20 cellular contexts compared by ENCODE assay signal in genomic region chr1:229388876-229389580, GRCh38. TPM values are rescaled to one million over a fixed set of nuclear protein-coding genes. Genes with fewer than 3 reads are reported as not detected.
A peak's percentile ranks its signal among the peaks of the same experiment; 100 is the strongest.
DNase-seq lines count a peak whose midpoint lies in the region; ATAC-seq and TF ChIP-seq lines count a peak whose summit lies in the region.
"Had no signal": no experiment of that assay in that cellular context is flagged by ENCODE, and none has a peak within 500 bp of the region (broad histone marks: within the 10 kb centered on the region; RNA-seq: fewer than 3 reads in every experiment).

No MANE protein-coding gene starts in this region.

- no peak overlapping the region for H3K23ac ChIP-seq in neuronal stem cell (ENCODE audit: low read depth, low read length, poor library complexity)

- H3K4me2 ChIP-seq in neuronal stem cell (ENCODE audit: insufficient read depth, low read length, poor library complexity, severe bottlenecking), result no peak overlapping the region
- H3K4me2 ChIP-seq in GM23338, result no peak overlapping the region

- no peaks in the 10 kb centered on the region for H4K20me1 ChIP-seq in GM23338 (replicated peaks; ENCODE audit: insufficient read depth)

- H3K4me1 Mint-ChIP-seq in activated T-helper 1 cell treated with anti-CD3 and anti-CD28 coated beads, Interleukin-12 subunit alpha, Interleukin-12 subunit beta, Interleukin-2, Interleukin-4 antibody, amounts not matched to agents 30 ng/mL and 10 ng/mL and 1 ng/mL, durations not matched to agents 14 hours and 24 hours and 36 hours (ENCODE audit: low read depth), result no peaks in the 10 kb centered on the region
- H3K4me1 Mint-ChIP-seq in GM23338, result no peaks in the 10 kb centered on the region
- H3K4me1 Mint-ChIP-seq: CD14-positive monocyte, endodermal cell had no signal

- no peaks in the 10 kb centered on the region for H3K9me2 ChIP-seq in GM23338 (ENCODE audit: insufficient read depth)

- no peak overlapping the region for H2BK120ac ChIP-seq in neuronal stem cell (ENCODE audit: low read depth, low read length)

- no peak for TF ChIP-seq CTCF in brain microvascular endothelial cell (IDR thresholded peaks at IDR 0.05; ENCODE audit: low read depth, low read length, missing control alignments)
- no peak for TF ChIP-seq CTCF in GM23338 (conservative IDR thresholded peaks at IDR 0.05; ENCODE audit: low read depth in 2 of 2)

- H3K9ac ChIP-seq in neuronal stem cell (ENCODE audit: low read depth, low read length, poor library complexity), result no peak overlapping the region

- no peak overlapping the region for H2BK15ac ChIP-seq in neuronal stem cell (ENCODE audit: low read length)

- H3K27me3 Mint-ChIP-seq in activated T-helper 1 cell treated with anti-CD3 and anti-CD28 coated beads, Interleukin-12 subunit alpha, Interleukin-12 subunit beta, Interleukin-2, Interleukin-4 antibody, amounts not matched to agents 30 ng/mL and 10 ng/mL and 1 ng/mL, durations not matched to agents 14 hours and 24 hours and 36 hours (ENCODE audit: insufficient read depth), result peaks cover 20% of the 10 kb centered on the region
- H3K27me3 Mint-ChIP-seq in GM23338 (ENCODE audit: insufficient read depth, low read depth, poor library complexity), result peaks cover 7% of the 10 kb centered on the region

- no peaks in the 10 kb centered on the region for H3K9me3 Mint-ChIP-seq in activated T-helper 1 cell treated with anti-CD3 and anti-CD28 coated beads, Interleukin-12 subunit alpha, Interleukin-12 subunit beta, Interleukin-2, Interleukin-4 antibody, amounts not matched to agents 30 ng/mL and 10 ng/mL and 1 ng/mL, durations not matched to agents 14 hours and 24 hours and 36 hours
- H3K9me3 Mint-ChIP-seq in GM23338, result no peaks in the 10 kb centered on the region
- H3K9me3 Mint-ChIP-seq: activated CD8-positive, alpha-beta T cell treated with anti-CD3 and anti-CD28 coated beads for 36 hours had no signal

- no peaks in the 10 kb centered on the region for H3K9me3 ChIP-seq in neuronal stem cell (replicated peaks in 1 of 2; ENCODE audit: control insufficient read depth in 2 of 2, insufficient read depth in 1 of 2, low read depth in 1 of 2, low read length in 2 of 2)
- H3K9me3 ChIP-seq: SJCRH30 had no signal

- no peak overlapping the region for H3K27ac Mint-ChIP-seq in activated T-helper 1 cell treated with anti-CD3 and anti-CD28 coated beads, Interleukin-12 subunit alpha, Interleukin-12 subunit beta, Interleukin-2, Interleukin-4 antibody, amounts not matched to agents 30 ng/mL and 10 ng/mL and 1 ng/mL, durations not matched to agents 14 hours and 24 hours and 36 hours
- H3K27ac Mint-ChIP-seq in GM23338, result no peak overlapping the region
- H3K27ac Mint-ChIP-seq: activated CD8-positive, alpha-beta T cell treated with anti-CD3 and anti-CD28 coated beads for 36 hours; endodermal cell had no signal

- no peaks in the 10 kb centered on the region for H3K79me2 ChIP-seq in GM23338 (replicated peaks; ENCODE audit: insufficient read depth)

- H3K14ac ChIP-seq in neuronal stem cell (ENCODE audit: low read length), result no peak overlapping the region

- H4K8ac ChIP-seq in neuronal stem cell (ENCODE audit: low read depth, low read length), result no peak overlapping the region

- H3K36me3 Mint-ChIP-seq in activated T-helper 1 cell treated with anti-CD3 and anti-CD28 coated beads, Interleukin-12 subunit alpha, Interleukin-12 subunit beta, Interleukin-2, Interleukin-4 antibody, amounts not matched to agents 30 ng/mL and 10 ng/mL and 1 ng/mL, durations not matched to agents 14 hours and 24 hours and 36 hours (ENCODE audit: low read depth), result no peaks in the 10 kb centered on the region
- no peaks in the 10 kb centered on the region for H3K36me3 Mint-ChIP-seq in GM23338 (ENCODE audit: low read depth)
- H3K36me3 Mint-ChIP-seq: CD14-positive monocyte had no signal

- H3K79me1 ChIP-seq in neuronal stem cell (ENCODE audit: low read depth, low read length), result no peaks in the 10 kb centered on the region

- no peaks in the 10 kb centered on the region for H3K27me3 ChIP-seq in brain microvascular endothelial cell (replicated peaks)
- H3K27me3 ChIP-seq in neuronal stem cell (ENCODE audit: control insufficient read depth in 3 of 3, insufficient read depth in 3 of 3, low read depth in 1 of 3, low read length in 3 of 3), result peaks cover 0 to 12% (median 0%) of the 10 kb centered on the region in 3 experiments
- no peaks in the 10 kb centered on the region for H3K27me3 ChIP-seq in GM23338 (ENCODE audit: insufficient read depth)
- H3K27me3 ChIP-seq: cardiac muscle cell, SJCRH30, upper lobe of left lung had no signal

- H3K36me3 ChIP-seq in brain microvascular endothelial cell (replicated peaks) (no peaks in the 10 kb centered on the region), neuronal stem cell (replicated peaks in 1 of 2; ENCODE audit: control insufficient read depth in 2 of 2, insufficient read depth in 2 of 2, low read length in 2 of 2) (no peaks in the 10 kb centered on the region), GM23338 (ENCODE audit: insufficient read depth) (no peaks in the 10 kb centered on the region)
- H3K36me3 ChIP-seq: cardiac muscle cell, heart right ventricle, SJCRH30, upper lobe of left lung had no signal

- no peak overlapping the region for H4K91ac ChIP-seq in neuronal stem cell (ENCODE audit: low read depth, low read length, poor library complexity)

- intact Hi-C loops in activated T-helper 1 cell treated with anti-CD3 and anti-CD28 coated beads, Interleukin-12 subunit alpha, Interleukin-12 subunit beta, Interleukin-2, Interleukin-4 antibody, amounts not matched to agents 30 ng/mL and 10 ng/mL and 1 ng/mL, durations not matched to agents 14 hours and 24 hours and 36 hours (cut with micrococcal nuclease), result no loop called here

- H3K27ac ChIP-seq in brain microvascular endothelial cell (peak overlapping the region; percentile 8), neuronal stem cell (replicated peaks; ENCODE audit: low read length) (no peak overlapping the region), GM23338 (ENCODE audit: low read depth) (no peak overlapping the region)
- H3K27ac ChIP-seq: cardiac muscle cell, heart right ventricle, HL-60, SJCRH30, upper lobe of left lung had no signal

- no peaks in the 10 kb centered on the region for H3K4me1 ChIP-seq in neuronal stem cell (ENCODE audit: control insufficient read depth in 2 of 2, insufficient read depth in 1 of 2, low read depth in 1 of 2, low read length in 2 of 2)
- H3K4me1 ChIP-seq in GM23338 (ENCODE audit: insufficient read depth), result no peaks in the 10 kb centered on the region
- H3K4me1 ChIP-seq: heart right ventricle, SJCRH30, upper lobe of left lung had no signal

- H3K18ac ChIP-seq in neuronal stem cell (ENCODE audit: low read length), result no peak overlapping the region

- H2BK5ac ChIP-seq in neuronal stem cell (ENCODE audit: low read length), result no peak overlapping the region

- H2AK5ac ChIP-seq in neuronal stem cell (ENCODE audit: low read depth, low read length), result no peak overlapping the region

- H3K4me3 ChIP-seq in brain microvascular endothelial cell (ENCODE audit: low read depth, low read length) (no peak overlapping the region), neuronal stem cell (ENCODE audit: low read length in 2 of 2) (no peak overlapping the region), GM23338 (no peak overlapping the region)
- H3K4me3 ChIP-seq: cardiac muscle cell, heart right ventricle, SJCRH30, upper lobe of left lung had no signal

- H3K4ac ChIP-seq in neuronal stem cell (ENCODE audit: low read length), result no peak overlapping the region

- no peaks in the 10 kb centered on the region for H3F3A ChIP-seq in GM23338 (replicated peaks; ENCODE audit: low read depth)

- in situ Hi-C loops in brain microvascular endothelial cell (cut with HindIII; ENCODE audit: low pct_ligation_motif_present, low sequenced_read_pairs), result no loop called here

- DNase-seq in AG20443 (ENCODE audit: low spot score) (peak; percentile 34), LHCN-M2 (ENCODE audit: low read depth) (peak; percentile 64), brain microvascular endothelial cell (peak; percentile 22), inferior parietal cortex (ENCODE audit: extremely low spot score) (peak; percentile 22), SK-N-DZ (ENCODE audit: low spot score) (no peak), neuronal stem cell (ENCODE audit: low spot score) (no peak), GM23338 (ENCODE audit: low spot score) (no peak)
- DNase-seq in activated T-helper 1 cell treated with anti-CD3 and anti-CD28 coated beads, Interleukin-12 subunit alpha, Interleukin-12 subunit beta, Interleukin-2, Interleukin-4 antibody, amounts not matched to agents 30 ng/mL and 10 ng/mL and 1 ng/mL, durations not matched to agents 14 hours and 24 hours and 36 hours (ENCODE audit: low spot score), result no peak
- DNase-seq: activated CD8-positive, alpha-beta T cell treated with anti-CD3 and anti-CD28 coated beads for 36 hours; endodermal cell; GF-D8; H7; heart right ventricle; NCI-H2107; NK-92 treated with Interleukin-12 subunit alpha and Interleukin-12 subunit beta, amount 100 ng/mL, for 24 hours; SJCRH30; upper lobe of left lung had no signal

- no peak overlapping the region for H2BK12ac ChIP-seq in neuronal stem cell (ENCODE audit: low read length)

- H3K4me3 Mint-ChIP-seq in activated T-helper 1 cell treated with anti-CD3 and anti-CD28 coated beads, Interleukin-12 subunit alpha, Interleukin-12 subunit beta, Interleukin-2, Interleukin-4 antibody, amounts not matched to agents 30 ng/mL and 10 ng/mL and 1 ng/mL, durations not matched to agents 14 hours and 24 hours and 36 hours, result no peak overlapping the region
- H3K4me3 Mint-ChIP-seq in GM23338, result no peak overlapping the region
- H3K4me3 Mint-ChIP-seq: activated CD8-positive, alpha-beta T cell treated with anti-CD3 and anti-CD28 coated beads for 36 hours; CD14-positive monocyte; endodermal cell had no signal

- H2AFZ ChIP-seq in neuronal stem cell (ENCODE audit: low read length) (no peak overlapping the region), GM23338 (no peak overlapping the region)

- no peak for ATAC-seq in GM23338
- ATAC-seq: activated CD8-positive, alpha-beta T cell treated with anti-CD3 and anti-CD28 coated beads for 36 hours; heart right ventricle had no signal

- no CpG with 5 or more reads among the region's 7 CpGs for WGBS in neuronal stem cell (ENCODE audit: extremely low coverage in 2 of 2, insufficient read length in 2 of 2, insufficient replicate concordance in 1 of 2), 2 donors

RNA-seq across cellular contexts. Expression of gene ACTA1, which starts 44.9 kb away (rescaled TPM):
- 0.34 TPM in 1 of 2 replicates, not detected in the other for total RNA-seq in LHCN-M2 (2014; rRNA removed)
- polyA plus RNA-seq in LHCN-M2 (2012), result not detected
- not detected in 2 replicates for polyA plus RNA-seq in SK-N-DZ (2014; cell fraction: cytosol; rRNA removed)
- polyA plus RNA-seq in SK-N-DZ (2014; cell fraction: nucleus; rRNA removed), result 0.32 and 1.6 TPM in 2 replicates
- 7.1 TPM for polyA plus RNA-seq in neuronal stem cell (2013, experiment 1 of 2)
- 6.8 TPM for polyA plus RNA-seq in neuronal stem cell (2013, experiment 2 of 2)
- 0.20 TPM in 1 of 2 replicates, not detected in the other for total RNA-seq in activated T-helper 1 cell treated with anti-CD3 and anti-CD28 coated beads, Interleukin-12 subunit alpha, Interleukin-12 subunit beta, Interleukin-2, Interleukin-4 antibody, amounts not matched to agents 30 ng/mL and 10 ng/mL and 1 ng/mL, durations not matched to agents 14 hours and 24 hours and 36 hours
- total RNA-seq in GM23338 (2014; rRNA removed; shearing (Covaris generic)), result 7.1 and 8.8 TPM in 2 replicates
- 13.0 and 16.3 TPM in 2 replicates for polyA plus RNA-seq in GM23338 (2016; fragmentation: Nextera tagmentation; extraction: Ambion mirVana)
- total RNA-seq: activated CD8-positive, alpha-beta T cell treated with anti-CD3 and anti-CD28 coated beads for 36 hours had no signal
- polyA plus RNA-seq: CD14-positive monocyte had no signal

RNA-seq across cellular contexts. Expression of gene CCSAP, which starts 46.2 kb away (rescaled TPM):
- total RNA-seq in LHCN-M2 (2014; rRNA removed), result 11.0 and 11.7 TPM in 2 replicates
- polyA plus RNA-seq in LHCN-M2 (2012), result 2.7 TPM
- 17.5 and 19.2 TPM in 2 replicates for polyA plus RNA-seq in SK-N-DZ (2014; cell fraction: cytosol; rRNA removed)
- polyA plus RNA-seq in SK-N-DZ (2014; cell fraction: nucleus; rRNA removed), result 12.8 and 14.9 TPM in 2 replicates
- 9.2 TPM for polyA plus RNA-seq in neuronal stem cell (2013, experiment 1 of 2)
- 9.5 TPM for polyA plus RNA-seq in neuronal stem cell (2013, experiment 2 of 2)
- 11.6 and 11.9 TPM in 2 replicates for total RNA-seq in activated T-helper 1 cell treated with anti-CD3 and anti-CD28 coated beads, Interleukin-12 subunit alpha, Interleukin-12 subunit beta, Interleukin-2, Interleukin-4 antibody, amounts not matched to agents 30 ng/mL and 10 ng/mL and 1 ng/mL, durations not matched to agents 14 hours and 24 hours and 36 hours
- total RNA-seq in GM23338 (2014; rRNA removed; shearing (Covaris generic)), result 13.3 and 13.4 TPM in 2 replicates
- polyA plus RNA-seq in GM23338 (2016; fragmentation: Nextera tagmentation; extraction: Ambion mirVana), result 3.9 and 4.2 TPM in 2 replicates

Comparison
In these comparisons a context has a peak if more than half of its experiments do, and no peak if none do; other contexts are left out.
1. DNase-seq: peak in AG20443 (single experiment), LHCN-M2 (single experiment), brain microvascular endothelial cell (single experiment) and inferior parietal cortex (single experiment); none in SK-N-DZ (single experiment), neuronal stem cell (single experiment), activated T-helper 1 cell treated with anti-CD3 and anti-CD28 coated beads, Interleukin-12 subunit alpha, Interleukin-12 subunit beta, Interleukin-2, Interleukin-4 antibody, amounts not matched to agents 30 ng/mL and 10 ng/mL and 1 ng/mL, durations not matched to agents 14 hours and 24 hours and 36 hours (single experiment) and GM23338 (single experiment).